19 cellular contexts compared by ENCODE assay signal in genomic region chr1:201068976-201069375, GRCh38. TPM values are rescaled to one million over a fixed set of nuclear protein-coding genes. Genes with fewer than 3 reads are reported as not detected.
DNase-seq lines count a peak whose midpoint lies in the region; ATAC-seq, FAIRE-seq and TF ChIP-seq lines count a peak whose summit lies in the region.
"Had no signal": no experiment of that assay in that cellular context is flagged by ENCODE, and none has a peak within 500 bp of the region (broad histone marks: within the 10 kb centered on the region; RNA-seq: fewer than 3 reads in every experiment).

No MANE protein-coding gene starts in this region.

- ATAC-seq in GM21619 (IDR thresholded peaks at IDR 0.05; ENCODE audit: unreplicated experiment): no peak
- ATAC-seq in HG02840 (IDR thresholded peaks at IDR 0.05; ENCODE audit: low FRiP score, unreplicated experiment): no peak

- TF ChIP-seq CTCF in Loucy (conservative IDR thresholded peaks at IDR 0.05; ENCODE audit: low read length): no peak
- TF ChIP-seq CTCF in kidney (IDR thresholded peaks at IDR 0.05; ENCODE audit: borderline replicate concordance, extremely low read depth, insufficient read depth): no peak
- TF ChIP-seq CTCF in osteoblast (IDR thresholded peaks at IDR 0.05; ENCODE audit: extremely low read depth, low read depth, low read length): no peak

- no peak overlapping the region for H3K27ac ChIP-seq in kidney (ENCODE audit: low read depth in 2 of 2, low read length in 2 of 2)
- no peak overlapping the region for H3K27ac ChIP-seq in osteoblast (ENCODE audit: low read depth, low read length)
- H3K27ac ChIP-seq: KMS-11 had no signal

- H3K4me3 ChIP-seq in Loucy (ENCODE audit: low read length, poor library complexity, severe bottlenecking): no peak overlapping the region
- H3K4me3 ChIP-seq in kidney (ENCODE audit: low read length in 2 of 2): no peak overlapping the region
- no peak overlapping the region for H3K4me3 ChIP-seq in osteoblast (ENCODE audit: insufficient read depth, low read length)

- FAIRE-seq in kidney (lab: Jason Lieb, UNC): no peak
- FAIRE-seq: A204.1, GM19239 had no signal

- H3K79me2 ChIP-seq in Loucy (ENCODE audit: insufficient read depth, low read length) (no peaks in the 10 kb centered on the region), osteoblast (ENCODE audit: insufficient read depth, low read length) (no peaks in the 10 kb centered on the region)

- H3K27me3 ChIP-seq in Loucy (ENCODE audit: insufficient read depth, low read length, poor library complexity, severe bottlenecking) (no peaks in the 10 kb centered on the region), osteoblast (ENCODE audit: insufficient read depth, low read length) (peaks cover 27% of the 10 kb centered on the region)
- H3K27me3 ChIP-seq: BE2C had no signal

- H3K9me3 ChIP-seq in Loucy (ENCODE audit: insufficient read depth, low read depth, low read length): no peaks in the 10 kb centered on the region
- no peaks in the 10 kb centered on the region for H3K9me3 ChIP-seq in kidney (ENCODE audit: control insufficient read depth in 1 of 2, low read length in 2 of 2)
- H3K9me3 ChIP-seq in osteoblast (ENCODE audit: low read depth, low read length): no peaks in the 10 kb centered on the region
- H3K9me3 ChIP-seq: BE2C had no signal

- H3K4me2 ChIP-seq in Loucy (ENCODE audit: low read depth, low read length, poor library complexity, severe bottlenecking): no peak overlapping the region
- H3K4me2 ChIP-seq in osteoblast (ENCODE audit: insufficient read depth, low read length): no peak overlapping the region
- H3K4me2 ChIP-seq: KMS-11 had no signal

- H3K36me3 ChIP-seq in Loucy (ENCODE audit: insufficient read depth, low read length) (no peaks in the 10 kb centered on the region), kidney (ENCODE audit: control insufficient read depth in 1 of 2, insufficient read depth in 2 of 2, low read length in 2 of 2) (no peaks in the 10 kb centered on the region), osteoblast (ENCODE audit: insufficient read depth, low read length) (no peaks in the 10 kb centered on the region)
- H3K36me3 ChIP-seq: BE2C had no signal

- H4K20me1 ChIP-seq in Loucy (ENCODE audit: insufficient read depth, low read length, poor library complexity, severe bottlenecking) (no peaks in the 10 kb centered on the region), osteoblast (ENCODE audit: insufficient read depth, low read length) (no peaks in the 10 kb centered on the region)

- H3K9me2 ChIP-seq in Loucy (replicated peaks; ENCODE audit: low read depth, low read length): no peaks in the 10 kb centered on the region

- H3K4me1 ChIP-seq in Loucy (ENCODE audit: insufficient read depth, low read length, poor library complexity, severe bottlenecking) (peaks cover 13% of the 10 kb centered on the region), kidney (ENCODE audit: control insufficient read depth in 1 of 2, insufficient read depth in 1 of 2, low read depth in 1 of 2, low read length in 2 of 2) (no peaks in the 10 kb centered on the region), osteoblast (ENCODE audit: insufficient read depth, low read length) (no peaks in the 10 kb centered on the region)
- H3K4me1 ChIP-seq: BE2C had no signal

- intact Hi-C loops in kidney (cut with DNase I): no loop called here

- DNase-seq in kidney (peak; percentile 25), osteoblast (ENCODE audit: insufficient read length, low spot score, missing footprints) (peak; percentile 73), D341Med (ENCODE audit: low spot score) (no peak)
- DNase-seq: ACHN; BE2C; CD4-positive, alpha-beta memory T cell; DMS79 treated with DMSO at 0.1 percent for 48 hours; GF-D8; GOT3; HFFc6 had no signal

- peak overlapping the region; percentile 67; the same call in 1 of the 2 replicates for H2AFZ ChIP-seq in Loucy (ENCODE audit: low read length)
- no peak overlapping the region for H2AFZ ChIP-seq in osteoblast (ENCODE audit: low read length)

- H3K9ac ChIP-seq in Loucy (ENCODE audit: low read depth, low read length, poor library complexity, severe bottlenecking) (no peak overlapping the region), kidney (ENCODE audit: low read length in 2 of 2) (no peak overlapping the region)
- H3K9ac ChIP-seq: KMS-11 had no signal

- no peaks in the 10 kb centered on the region for H3F3A ChIP-seq in Loucy (ENCODE audit: low read depth)

RNA-seq across cellular contexts. Expression of gene CACNA1S, which starts 43.2 kb away (rescaled TPM):
- total RNA-seq in kidney (not detected), osteoblast (not detected in 2 replicates)
- 0.41 TPM for polyA plus RNA-seq in kidney (ENCODE audit: insufficient read depth, low read depth, low replicate concordance)
- total RNA-seq: CD4-positive, alpha-beta memory T cell; H7; HFFc6; HT1080 had no signal
- polyA plus RNA-seq: CD14-positive monocyte; CD4-positive, alpha-beta memory T cell had no signal

RNA-seq across cellular contexts. Expression of gene KIF21B, which starts 45.5 kb away (rescaled TPM):
- total RNA-seq in kidney (5.6 TPM), osteoblast (under 0.01 TPM in 2 replicates)
- polyA plus RNA-seq in kidney (ENCODE audit: insufficient read depth, low read depth, low replicate concordance): 0.19 TPM
- total RNA-seq: HFFc6 had no signal

RNA-seq across cellular contexts. Expression of gene ASCL5, which starts 58.0 kb away (rescaled TPM):
- total RNA-seq in kidney (not detected), osteoblast (not detected in 2 replicates)
- polyA plus RNA-seq in kidney (ENCODE audit: insufficient read depth, low read depth, low replicate concordance): not detected
- total RNA-seq: H7, HFFc6, HT1080 had no signal
- polyA plus RNA-seq: CD14-positive monocyte; CD4-positive, alpha-beta memory T cell had no signal
